7 cellular contexts compared by ENCODE assay signal in genomic region chr17:44533533-44534246, GRCh38. TPM values are rescaled to one million over a fixed set of nuclear protein-coding genes. Genes with fewer than 3 reads are reported as not detected.
DNase-seq lines count a peak whose midpoint lies in the region; ATAC-seq and TF ChIP-seq lines count a peak whose summit lies in the region.

No MANE protein-coding gene starts in this region.

- no peaks in the 10 kb centered on the region for H3K36me3 Mint-ChIP-seq in T-helper 2 cell treated with Interferon-gamma antibody and Interleukin-4, amounts not matched to agents 5 μg/mL and 100 μg/mL, for 36 hours (ENCODE audit: low read depth)

- H3K36me3 ChIP-seq in right atrium auricular region, result no peaks in the 10 kb centered on the region

- H3K9me3 ChIP-seq in right atrium auricular region, result no peaks in the 10 kb centered on the region

- TF ChIP-seq CTCF in right atrium auricular region (IDR thresholded peaks at IDR 0.05), result peak; percentile 84 to 98

- H3K4me1 Mint-ChIP-seq in T-helper 2 cell treated with Interferon-gamma antibody and Interleukin-4, amounts not matched to agents 5 μg/mL and 100 μg/mL, for 36 hours (ENCODE audit: low read depth), result peaks cover 7% of the 10 kb centered on the region

- H3K27ac Mint-ChIP-seq in T-helper 2 cell treated with Interferon-gamma antibody and Interleukin-4, amounts not matched to agents 5 μg/mL and 100 μg/mL, for 36 hours, result no peak overlapping the region

- H3K4me3 ChIP-seq in right atrium auricular region, result no peak overlapping the region

- no peak for ATAC-seq in HG02973 (IDR thresholded peaks at IDR 0.05; ENCODE audit: unreplicated experiment)

- H3K4me1 ChIP-seq in right atrium auricular region, result peaks cover 0 to 10% of the 10 kb centered on the region in 2 donors

- H3K4me3 Mint-ChIP-seq in T-helper 2 cell treated with Interferon-gamma antibody and Interleukin-4, amounts not matched to agents 5 μg/mL and 100 μg/mL, for 36 hours, result no peak overlapping the region

- peak; percentile 93 for DNase-seq in GM19238 (ENCODE audit: insufficient read length, low spot score)
- peak; percentile 51 to 63 for DNase-seq in NCI-H187 (lab: John Stamatoyannopoulos, UW)
- DNase-seq in T-helper 2 cell treated with Interferon-gamma antibody and Interleukin-4, amounts not matched to agents 5 μg/mL and 100 μg/mL, for 36 hours (ENCODE audit: low spot score), result peak; percentile 73
- peak; percentile 72 for DNase-seq in amniotic stem cell (lab: John Stamatoyannopoulos, UW)
- DNase-seq in right atrium auricular region (ENCODE audit: low spot score), result peak; percentile 89
- peak; percentile 55 for DNase-seq in renal cortical epithelial cell (ENCODE audit: low read depth)

- peak overlapping the region; percentile 26 to 41 for H3K27ac ChIP-seq in right atrium auricular region

- no peaks in the 10 kb centered on the region for H3K27me3 ChIP-seq in right atrium auricular region

- peaks cover 8% of the 10 kb centered on the region for H3K27me3 Mint-ChIP-seq in T-helper 2 cell treated with Interferon-gamma antibody and Interleukin-4, amounts not matched to agents 5 μg/mL and 100 μg/mL, for 36 hours (ENCODE audit: low read depth)

- no peaks in the 10 kb centered on the region for H3K9me3 Mint-ChIP-seq in T-helper 2 cell treated with Interferon-gamma antibody and Interleukin-4, amounts not matched to agents 5 μg/mL and 100 μg/mL, for 36 hours

RNA-seq across cellular contexts. Expression of gene FZD2, which starts 23.6 kb away (rescaled TPM):
- 1 to 10 TPM; 1.9 to 4.0 TPM for total RNA-seq in right atrium auricular region
- 1.6 and 19.9 TPM in 2 replicates for total RNA-seq in renal cortical epithelial cell

RNA-seq across cellular contexts. Expression of gene GPATCH8, which starts 30.5 kb away (rescaled TPM):
- total RNA-seq in right atrium auricular region (10 to 100 TPM; 21.3 to 26.4 TPM), renal cortical epithelial cell (8.0 and 43.8 TPM in 2 replicates)
